ENCODE assay signal across 16 cellular contexts in genomic region chr11:23749762-23750430, GRCh38.
DNase-seq lines count a peak whose midpoint lies in the region; ATAC-seq, FAIRE-seq and TF ChIP-seq lines count a peak whose summit lies in the region.
"Had no signal": no experiment of that assay in that cellular context is flagged by ENCODE, and none has a peak within 500 bp of the region (broad histone marks: within the 10 kb centered on the region; RNA-seq: fewer than 3 reads in every experiment).

No MANE protein-coding gene starts in this region.

- peak; percentile 13 for DNase-seq in EL
- no peak for DNase-seq in PC-3
- no peak for DNase-seq in mucosa of descending colon
- DNase-seq in NK-92 (lab: John Stamatoyannopoulos, UW; ENCODE audit: unreplicated experiment), result no peak
- DNase-seq in cortex of kidney (lab: John Stamatoyannopoulos, UW), result no peak
- DNase-seq: 8988T; Calu3; CD8-positive, alpha-beta T cell; DMS79 treated with DMSO at 0.1 percent for 48 hours had no signal

- no peak overlapping the region for H3K9ac ChIP-seq in PC-3 (ENCODE audit: low read length)
- H3K9ac ChIP-seq: BLaER1 treated with 17β-estradiol and CSF1 and Interleukin-3, amounts not matched to agents 10 nM and 100 nM had no signal

- no peak overlapping the region for H2AFZ ChIP-seq in PC-3 (ENCODE audit: low read length)

- peaks cover 4% of the 10 kb centered on the region for H3F3A ChIP-seq in PC-3 (ENCODE audit: low read length, unreplicated experiment)

- CTCF ChIA-PET in PC-3 (lab: Charles Lee), result interaction anchor here (0.7 kb wide), 1 partner anchor 40 kb away, joined by 3 read pairs; no protein-coding TSS in a partner anchor

- H4K20me1 ChIP-seq in PC-3 (ENCODE audit: low read length), result no peaks in the 10 kb centered on the region
- H4K20me1 ChIP-seq: BLaER1 treated with 17β-estradiol and CSF1 and Interleukin-3, amounts not matched to agents 10 nM and 100 nM had no signal

- H3K36me3 ChIP-seq in PC-3 (ENCODE audit: low read depth, low read length), result no peaks in the 10 kb centered on the region
- H3K36me3 ChIP-seq in mucosa of descending colon (ENCODE audit: low read depth), result no peaks in the 10 kb centered on the region
- H3K36me3 ChIP-seq: BLaER1 treated with 17β-estradiol and CSF1 and Interleukin-3, amounts not matched to agents 10 nM and 100 nM; HAP-1 had no signal

- H3K4me2 ChIP-seq in PC-3 (ENCODE audit: low read length), result no peak overlapping the region
- H3K4me2 ChIP-seq: BLaER1 treated with 17β-estradiol and CSF1 and Interleukin-3, amounts not matched to agents 10 nM and 100 nM had no signal

- FAIRE-seq in endometrium (lab: Jason Lieb, UNC), result peak; percentile 43
- FAIRE-seq: GM12891, GM18507 had no signal

- no peak overlapping the region for H3K27ac ChIP-seq in PC-3 (ENCODE audit: low read length)
- H3K27ac ChIP-seq: BLaER1 treated with 17β-estradiol and CSF1 and Interleukin-3, amounts not matched to agents 10 nM and 100 nM had no signal

- POLR2A ChIA-PET in PC-3 (lab: Charles Lee; ENCODE audit: unreplicated experiment), result no interaction called here

- intact Hi-C loops in PC-3 (cut with micrococcal nuclease) (no loop called here), mucosa of descending colon (cut with DNase I, micrococcal nuclease) (no loop called here)

- TF ChIP-seq CTCF in PC-3 (conservative IDR thresholded peaks at IDR 0.05; ENCODE audit: low read depth, low read length), result no peak
- TF ChIP-seq CTCF in mucosa of descending colon (IDR thresholded peaks at IDR 0.05), result no peak

- H3K4me3 ChIP-seq in PC-3 (ENCODE audit: low read length) (no peak overlapping the region), mucosa of descending colon (no peak overlapping the region)
- H3K4me3 ChIP-seq: BLaER1 treated with 17β-estradiol and CSF1 and Interleukin-3, amounts not matched to agents 10 nM and 100 nM; HAP-1 had no signal

- H3K4me1 ChIP-seq in PC-3 (ENCODE audit: insufficient read depth, low read length), result peaks cover 15% of the 10 kb centered on the region
- no peaks in the 10 kb centered on the region for H3K4me1 ChIP-seq in mucosa of descending colon (ENCODE audit: low read depth)
- H3K4me1 ChIP-seq: BLaER1 treated with 17β-estradiol and CSF1 and Interleukin-3, amounts not matched to agents 10 nM and 100 nM had no signal

- H3K79me2 ChIP-seq in PC-3 (ENCODE audit: low read length), result no peaks in the 10 kb centered on the region

- peak; percentile 46 for ATAC-seq in PC-3
- peak; percentile 61 for ATAC-seq in mucosa of descending colon
- no peak for ATAC-seq in GM18870 (IDR thresholded peaks at IDR 0.05; ENCODE audit: unreplicated experiment)
- ATAC-seq in GM21737 (IDR thresholded peaks at IDR 0.05; ENCODE audit: unreplicated experiment), result no peak
- ATAC-seq: CD8-positive, alpha-beta T cell had no signal

- no TSS peak for BruUV-seq in PC-3 (replicated peaks; lab: Mats Ljungman, UMichigan)

- H3K9me2 ChIP-seq in PC-3 (replicated peaks; ENCODE audit: low read length), result no peaks in the 10 kb centered on the region

- H3K9me3 ChIP-seq in PC-3 (ENCODE audit: low read length), result no peaks in the 10 kb centered on the region
- no peaks in the 10 kb centered on the region for H3K9me3 ChIP-seq in mucosa of descending colon
- H3K9me3 ChIP-seq: BLaER1 treated with 17β-estradiol and CSF1 and Interleukin-3, amounts not matched to agents 10 nM and 100 nM; HAP-1 had no signal

- no peaks in the 10 kb centered on the region for H3K27me3 ChIP-seq in PC-3 (ENCODE audit: low read length)
- H3K27me3 ChIP-seq: BLaER1 treated with 17β-estradiol and CSF1 and Interleukin-3, amounts not matched to agents 10 nM and 100 nM had no signal

Comparison
In these comparisons a context has a peak if more than half of its experiments do, and no peak if none do; other contexts are left out.
1. ATAC-seq: peak in PC-3 (single experiment) and mucosa of descending colon (single experiment); none in GM18870 (single experiment) and GM21737 (single experiment).